Comparison of ENCODE assay signal across 8 cellular contexts in the genomic region with DNA sequence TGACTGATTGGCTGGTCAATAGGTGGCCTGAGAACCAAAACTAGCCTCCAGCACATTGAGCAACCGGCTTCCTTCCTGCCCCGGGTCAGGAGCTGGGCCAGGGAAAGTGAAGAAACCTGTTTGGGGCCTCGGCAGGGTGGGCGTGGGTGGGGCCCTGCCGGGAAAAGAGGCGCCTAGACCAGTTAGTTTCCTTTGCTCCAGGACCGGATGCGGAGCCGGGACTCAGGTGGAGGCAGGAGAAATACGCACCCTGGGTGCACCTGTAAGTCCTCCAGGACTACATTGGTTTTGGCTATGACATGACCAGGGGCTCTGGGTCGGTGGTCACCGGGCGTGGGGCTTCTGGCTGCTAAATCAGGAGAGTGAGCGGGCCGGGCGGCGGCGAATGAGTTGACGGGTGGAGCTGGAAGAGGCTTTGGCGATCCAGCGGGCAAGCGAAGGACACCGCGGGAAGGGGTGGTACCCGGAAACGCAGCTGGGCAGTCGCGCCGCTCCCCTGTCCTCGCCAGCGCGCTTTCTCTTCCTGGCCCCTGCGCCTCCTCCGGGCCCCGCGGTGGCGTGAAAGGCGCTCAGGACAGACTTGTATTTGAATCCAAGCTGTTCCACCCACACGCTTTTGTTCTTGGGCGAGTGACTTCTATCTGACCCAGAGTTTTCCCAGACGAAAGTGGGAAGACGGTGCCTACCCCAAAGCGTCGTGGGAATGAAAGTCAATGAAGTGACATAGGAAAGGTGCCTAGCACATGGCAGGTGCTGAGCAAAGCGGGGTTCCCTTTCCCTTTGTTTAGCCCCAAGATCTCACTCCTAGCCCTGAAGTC. TPM values are rescaled to one million over a fixed set of nuclear protein-coding genes. Genes with fewer than 3 reads are reported as not detected.
DNase-seq lines count a peak whose midpoint lies in the region; FAIRE-seq and TF ChIP-seq lines count a peak whose summit lies in the region.

No MANE protein-coding gene starts in this region.

- H3K9me3 ChIP-seq in HUES48 (ENCODE audit: control insufficient read depth, insufficient read depth, low read length) (no peaks in the 10 kb centered on the region), spleen (no peaks in the 10 kb centered on the region)

- no peak for FAIRE-seq in RCC 7860 (lab: Jason Lieb, UNC)

- peaks cover 37% of the 10 kb centered on the region for H3K27me3 ChIP-seq in HUES48 (ENCODE audit: control insufficient read depth, insufficient read depth, low read length)
- no peaks in the 10 kb centered on the region for H3K27me3 ChIP-seq in spleen (replicated peaks in 1 of 7)

- H3K27ac Mint-ChIP-seq in immature natural killer cell: peak overlapping the region; percentile 2 to 92 (median 90)

- 66 to 80% (median 70%) methylated on average over 44 to 45 of the region's 45 CpGs for WGBS in spleen, 5 donors

- peaks cover 0 to 19% (median 5%) of the 10 kb centered on the region in 3 donors for H3K27me3 Mint-ChIP-seq in immature natural killer cell (ENCODE audit: low read depth in 3 of 3)

- peaks cover 16% of the 10 kb centered on the region for H3K4me1 ChIP-seq in HUES48 (ENCODE audit: control insufficient read depth, insufficient read depth, low read length)
- H3K4me1 ChIP-seq in spleen: peaks cover 17 to 68% (median 53%) of the 10 kb centered on the region in 6 donors

- TF ChIP-seq CTCF in spleen (IDR thresholded peaks at IDR 0.05 in 8 of 11, conservative IDR thresholded peaks at IDR 0.05 in 3 of 11): no peak

- H3K4me3 Mint-ChIP-seq in immature natural killer cell: peak overlapping the region; percentile 89 to 97 (median 93)

- peak overlapping the region; percentile 82 for H3K27ac ChIP-seq in HUES48 (ENCODE audit: low read depth, low read length)
- H3K27ac ChIP-seq in angular gyrus (ENCODE audit: low read depth, low read length): peak overlapping the region; percentile 27
- peak overlapping the region; percentile 85 to 97 (median 93) for H3K27ac ChIP-seq in spleen

- H3K4me1 Mint-ChIP-seq in immature natural killer cell: peaks cover 42 to 53% of the 10 kb centered on the region in 2 donors

- H3K9ac ChIP-seq in HUES48 (ENCODE audit: low read depth, low read length): no peak overlapping the region; the same call in 1 of the 2 replicates

- H3K36me3 ChIP-seq in HUES48 (ENCODE audit: control insufficient read depth, insufficient read depth, low read length) (no peaks in the 10 kb centered on the region), spleen (no peaks in the 10 kb centered on the region)

- peak in 2 of 3 donors; percentile 3 to 6 for DNase-seq in immature natural killer cell
- peak; percentile 90 for DNase-seq in spleen
- DNase-seq in NCI-H226: no peak
- DNase-seq in RCC 7860 (ENCODE audit: low spot score): no peak
- no peak for DNase-seq in activated CD4-positive, alpha-beta T cell treated with anti-CD3 and anti-CD28 coated beads, Interleukin-2, amount 50 U/mL, for 4 hours
- DNase-seq in effector CD8-positive, alpha-beta T cell (lab: John Stamatoyannopoulos, UW): no peak

- H3K9me3 Mint-ChIP-seq in immature natural killer cell: no peaks in the 10 kb centered on the region

- no peak for TF ChIP-seq POLR2A in spleen (IDR thresholded peaks at IDR 0.05)

- no peaks in the 10 kb centered on the region for H3K36me3 Mint-ChIP-seq in immature natural killer cell

- intact Hi-C loops in spleen (cut with DNase I; ENCODE audit: low total_unique reads): loop anchor here (10.0 kb wide), 2 partner anchors 250 to 480 kb away; a partner anchor contains a TSS

- peak overlapping the region; percentile 64 for H3K4me3 ChIP-seq in HUES48 (ENCODE audit: low read depth, low read length)
- peak overlapping the region in 4 of 8 donors; percentile 61 to 83 (median 62) for H3K4me3 ChIP-seq in spleen

RNA-seq across cellular contexts. Expression of a gene that starts 30.6 kb away (rescaled TPM):
- polyA plus RNA-seq in immature natural killer cell (10 to 100 TPM; 18.7 to 58.4 (median 18.9) TPM), spleen (10 to 100 TPM in 2 of 3 donors, 1 to 10 TPM in 1; 8.3 to 40.8 (median 18.6) TPM)
- 100 to 1,000 TPM in 1 of 7 donors, 10 to 100 TPM in 6; 33.7 to 162 (median 60.3) TPM for total RNA-seq in spleen

Comparison
In these comparisons a context has a peak if more than half of its experiments do, and no peak if none do; other contexts are left out.
1. H3K27ac ChIP-seq: peak in every context shown above with its lines; median percentile 93 in spleen; 82 in HUES48; 27 in angular gyrus.
2. DNase-seq: peak in immature natural killer cell (2 of 3) and spleen (single experiment); none in NCI-H226 (single experiment), RCC 7860 (single experiment), activated CD4-positive, alpha-beta T cell treated with anti-CD3 and anti-CD28 coated beads, Interleukin-2, amount 50 U/mL, for 4 hours (0 of 2) and effector CD8-positive, alpha-beta T cell (single experiment).